1 cellular context compared by ENCODE assay signal in the genomic region with DNA sequence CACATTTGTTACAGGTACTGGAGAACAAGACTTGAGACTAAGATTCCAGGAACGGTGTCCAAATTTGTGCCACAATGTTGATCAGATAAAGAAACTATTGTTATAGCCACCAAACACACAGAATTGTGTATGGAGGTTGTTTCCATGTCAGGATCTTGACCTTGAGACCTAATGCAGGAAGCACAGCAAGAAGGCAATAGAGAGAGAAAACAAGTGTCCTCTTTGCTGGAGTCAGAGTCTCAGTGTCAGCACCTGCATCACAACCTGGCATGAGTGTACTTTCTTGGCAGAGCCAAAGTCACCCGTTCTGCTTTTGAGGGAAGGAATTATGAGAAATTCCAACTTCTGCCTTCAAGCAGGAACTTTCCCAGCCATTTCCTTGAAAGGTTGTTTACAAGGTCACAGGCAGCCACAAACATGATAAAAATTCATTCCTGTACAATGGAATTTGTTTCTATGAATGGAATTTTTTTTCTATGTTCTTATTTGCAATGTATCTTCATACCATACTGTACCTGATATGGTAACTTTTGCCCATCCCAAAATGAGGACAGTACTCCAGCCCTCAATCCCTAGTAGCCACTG.
TF ChIP-seq lines count a peak whose summit lies in the region.

No MANE protein-coding gene starts in this region.

TF ChIP-seq in endothelial cell of umbilical vein, 7 proteins besides CTCF, POLR2A, EP300 and RAD21:
- TF ChIP-seq POLR2AphosphoS5 (IDR thresholded peaks at IDR 0.05; ENCODE audit: insufficient read depth, low read depth, low read length): no peak
- TF ChIP-seq, protein P1, sequence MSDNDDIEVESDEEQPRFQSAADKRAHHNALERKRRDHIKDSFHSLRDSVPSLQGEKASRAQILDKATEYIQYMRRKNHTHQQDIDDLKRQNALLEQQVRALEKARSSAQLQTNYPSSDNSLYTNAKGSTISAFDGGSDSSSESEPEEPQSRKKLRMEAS (IDR thresholded peaks at IDR 0.05; ENCODE audit: insufficient read depth, insufficient read length): no peak
- TF ChIP-seq JUN (IDR thresholded peaks at IDR 0.05; ENCODE audit: borderline replicate concordance, insufficient read depth, insufficient read length, low read depth): no peak
- no peak for TF ChIP-seq EZH2 (IDR thresholded peaks at IDR 0.05; ENCODE audit: borderline replicate concordance, low read depth, low read length, severe bottlenecking)
- no peak for TF ChIP-seq FOS (IDR thresholded peaks at IDR 0.05; ENCODE audit: borderline replicate concordance, insufficient read depth, low read length)
- TF ChIP-seq GATA2 (IDR thresholded peaks at IDR 0.05; ENCODE audit: insufficient read depth, insufficient read length, low read depth, low read length): no peak
- no peak for TF ChIP-seq MYC (IDR thresholded peaks at IDR 0.05; ENCODE audit: low read depth, low read length)
